ENCODE assay signal across 15 cellular contexts in genomic region chr17:77723071-77723908, GRCh38.
DNase-seq lines count a peak whose midpoint lies in the region; ATAC-seq lines count a peak whose summit lies in the region.
"Had no signal": no experiment of that assay in that cellular context is flagged by ENCODE, and none has a peak within 500 bp of the region (broad histone marks: within the 10 kb centered on the region; RNA-seq: fewer than 3 reads in every experiment).

No MANE protein-coding gene starts in this region.

- no peak overlapping the region for H3K27ac Mint-ChIP-seq in activated T-helper 1 cell treated with anti-CD3 and anti-CD28 coated beads, Interleukin-12 subunit alpha, Interleukin-12 subunit beta, Interleukin-2, Interleukin-4 antibody, amounts not matched to agents 30 ng/mL and 10 ng/mL and 1 ng/mL, durations not matched to agents 14 hours and 24 hours and 36 hours
- no peak overlapping the region for H3K27ac Mint-ChIP-seq in stimulated activated memory B cell treated with anti-CD40 and anti-IgM and Interleukin-4, amounts not matched to agents 10 μg/mL and 1 μg/mL and 100 μg/mL, for 72 hours
- H3K27ac Mint-ChIP-seq: naive thymus-derived CD4-positive, alpha-beta T cell had no signal

- peaks cover 8% of the 10 kb centered on the region for H3K9me3 Mint-ChIP-seq in activated T-helper 1 cell treated with anti-CD3 and anti-CD28 coated beads, Interleukin-12 subunit alpha, Interleukin-12 subunit beta, Interleukin-2, Interleukin-4 antibody, amounts not matched to agents 30 ng/mL and 10 ng/mL and 1 ng/mL, durations not matched to agents 14 hours and 24 hours and 36 hours
- peaks cover 7% of the 10 kb centered on the region for H3K9me3 Mint-ChIP-seq in stimulated activated memory B cell treated with anti-CD40 and anti-IgM and Interleukin-4, amounts not matched to agents 10 μg/mL and 1 μg/mL and 100 μg/mL, for 72 hours

- peaks cover 3% of the 10 kb centered on the region for H3K27me3 Mint-ChIP-seq in activated T-helper 1 cell treated with anti-CD3 and anti-CD28 coated beads, Interleukin-12 subunit alpha, Interleukin-12 subunit beta, Interleukin-2, Interleukin-4 antibody, amounts not matched to agents 30 ng/mL and 10 ng/mL and 1 ng/mL, durations not matched to agents 14 hours and 24 hours and 36 hours (ENCODE audit: insufficient read depth)
- H3K27me3 Mint-ChIP-seq in stimulated activated memory B cell treated with anti-CD40 and anti-IgM and Interleukin-4, amounts not matched to agents 10 μg/mL and 1 μg/mL and 100 μg/mL, for 72 hours = peaks cover 73% of the 10 kb centered on the region

- no peak overlapping the region for H3K4me3 Mint-ChIP-seq in activated T-helper 1 cell treated with anti-CD3 and anti-CD28 coated beads, Interleukin-12 subunit alpha, Interleukin-12 subunit beta, Interleukin-2, Interleukin-4 antibody, amounts not matched to agents 30 ng/mL and 10 ng/mL and 1 ng/mL, durations not matched to agents 14 hours and 24 hours and 36 hours
- H3K4me3 Mint-ChIP-seq in stimulated activated memory B cell treated with anti-CD40 and anti-IgM and Interleukin-4, amounts not matched to agents 10 μg/mL and 1 μg/mL and 100 μg/mL, for 72 hours = no peak overlapping the region
- H3K4me3 Mint-ChIP-seq: naive thymus-derived CD4-positive, alpha-beta T cell had no signal

- no peak for ATAC-seq in stimulated activated memory B cell treated with anti-CD40 and anti-IgM and Interleukin-4, amounts not matched to agents 10 μg/mL and 1 μg/mL and 100 μg/mL, for 72 hours
- ATAC-seq: K562; left lung; naive thymus-derived CD4-positive, alpha-beta T cell had no signal

- peaks cover 5% of the 10 kb centered on the region for H3K4me1 Mint-ChIP-seq in activated T-helper 1 cell treated with anti-CD3 and anti-CD28 coated beads, Interleukin-12 subunit alpha, Interleukin-12 subunit beta, Interleukin-2, Interleukin-4 antibody, amounts not matched to agents 30 ng/mL and 10 ng/mL and 1 ng/mL, durations not matched to agents 14 hours and 24 hours and 36 hours (ENCODE audit: low read depth)
- peaks cover 12% of the 10 kb centered on the region for H3K4me1 Mint-ChIP-seq in stimulated activated memory B cell treated with anti-CD40 and anti-IgM and Interleukin-4, amounts not matched to agents 10 μg/mL and 1 μg/mL and 100 μg/mL, for 72 hours

- intact Hi-C loops in activated T-helper 1 cell treated with anti-CD3 and anti-CD28 coated beads, Interleukin-12 subunit alpha, Interleukin-12 subunit beta, Interleukin-2, Interleukin-4 antibody, amounts not matched to agents 30 ng/mL and 10 ng/mL and 1 ng/mL, durations not matched to agents 14 hours and 24 hours and 36 hours (cut with micrococcal nuclease) = no loop called here

- DNase-seq in stimulated activated CD4-positive, alpha-beta T cell treated with anti-CD3 and anti-CD28 coated beads, Interleukin-4, amount 100 ng/mL, for 24 hours = peak; percentile 2
- no peak for DNase-seq in stimulated activated CD4-positive, alpha-beta T cell treated with anti-CD3 and anti-CD28 coated beads, Interleukin-2, amount 100 ng/mL, for 48 hours
- DNase-seq in NCI-H69 (lab: John Stamatoyannopoulos, UW) (peak; percentile 15), medulla oblongata (ENCODE audit: extremely low spot score) (peak; percentile 37), GM19238 (ENCODE audit: insufficient read length, low spot score) (no peak)
- no peak for DNase-seq in activated T-helper 1 cell treated with anti-CD3 and anti-CD28 coated beads, Interleukin-12 subunit alpha, Interleukin-12 subunit beta, Interleukin-2, Interleukin-4 antibody, amounts not matched to agents 30 ng/mL and 10 ng/mL and 1 ng/mL, durations not matched to agents 14 hours and 24 hours and 36 hours (ENCODE audit: low spot score)
- DNase-seq: activated naive CD4-positive, alpha-beta T cell treated with anti-CD3 and anti-CD28 coated beads, Interleukin-2, amount 50 U/mL, for 16 hours; brain microvascular endothelial cell; effector CD4-positive, alpha-beta T cell; left lung; naive thymus-derived CD4-positive, alpha-beta T cell; testis; WERI-Rb-1 had no signal

- no peaks in the 10 kb centered on the region for H3K36me3 Mint-ChIP-seq in activated T-helper 1 cell treated with anti-CD3 and anti-CD28 coated beads, Interleukin-12 subunit alpha, Interleukin-12 subunit beta, Interleukin-2, Interleukin-4 antibody, amounts not matched to agents 30 ng/mL and 10 ng/mL and 1 ng/mL, durations not matched to agents 14 hours and 24 hours and 36 hours (ENCODE audit: low read depth)
- no peaks in the 10 kb centered on the region for H3K36me3 Mint-ChIP-seq in stimulated activated memory B cell treated with anti-CD40 and anti-IgM and Interleukin-4, amounts not matched to agents 10 μg/mL and 1 μg/mL and 100 μg/mL, for 72 hours

Comparison
In these comparisons a context has a peak if more than half of its experiments do, and no peak if none do; other contexts are left out.
1. DNase-seq: peak in stimulated activated CD4-positive, alpha-beta T cell treated with anti-CD3 and anti-CD28 coated beads, Interleukin-4, amount 100 ng/mL, for 24 hours (single experiment), NCI-H69 (single experiment) and medulla oblongata (single experiment); none in stimulated activated CD4-positive, alpha-beta T cell treated with anti-CD3 and anti-CD28 coated beads, Interleukin-2, amount 100 ng/mL, for 48 hours (0 of 2), GM19238 (single experiment) and activated T-helper 1 cell treated with anti-CD3 and anti-CD28 coated beads, Interleukin-12 subunit alpha, Interleukin-12 subunit beta, Interleukin-2, Interleukin-4 antibody, amounts not matched to agents 30 ng/mL and 10 ng/mL and 1 ng/mL, durations not matched to agents 14 hours and 24 hours and 36 hours (single experiment).